15 cellular contexts compared by ENCODE assay signal in the genomic region with DNA sequence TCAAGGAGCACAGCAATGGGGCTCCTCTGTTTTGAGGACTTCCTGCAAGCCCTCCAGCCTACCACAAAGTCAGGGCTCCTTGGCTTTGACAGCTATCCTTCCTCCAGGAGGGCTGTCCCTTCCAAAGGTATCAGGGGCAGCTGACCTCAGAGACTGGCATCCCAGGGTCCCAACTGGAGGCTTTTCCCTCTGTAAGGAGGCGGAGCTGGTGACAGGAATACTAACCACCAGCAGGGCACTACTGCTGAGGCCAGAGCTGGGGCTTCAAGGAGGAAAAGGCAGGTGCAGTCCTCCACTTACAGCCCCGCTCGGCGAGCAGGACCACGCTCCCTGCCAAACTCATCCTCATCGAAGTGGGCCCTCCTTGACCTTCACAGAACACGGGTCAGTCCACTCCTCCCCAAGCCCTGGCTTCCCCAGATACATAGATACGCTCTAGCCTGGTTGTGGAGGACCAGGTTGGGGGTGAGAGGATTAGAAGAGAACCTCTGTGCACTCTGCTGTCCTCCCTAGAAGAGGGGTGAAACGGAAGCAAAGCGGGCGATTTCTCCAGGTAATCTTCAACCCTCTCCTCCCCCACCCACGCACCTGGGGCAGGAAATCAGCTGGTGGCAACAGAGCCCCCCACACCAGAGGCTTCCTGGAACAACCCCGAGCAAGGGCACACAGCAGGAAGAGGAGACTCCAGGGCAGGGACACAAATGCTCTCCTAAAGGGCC. TPM values are rescaled to one million over a fixed set of nuclear protein-coding genes. Genes with fewer than 3 reads are reported as not detected.
DNase-seq lines count a peak whose midpoint lies in the region; ATAC-seq and TF ChIP-seq lines count a peak whose summit lies in the region.
"Had no signal": no experiment of that assay in that cellular context is flagged by ENCODE, and none has a peak within 500 bp of the region (broad histone marks: within the 10 kb centered on the region; RNA-seq: fewer than 3 reads in every experiment).

No MANE protein-coding gene starts in this region.

- intact Hi-C loops in CD4-positive, alpha-beta T cell (cut with DNase I, micrococcal nuclease): no loop called here

- H3F3A ChIP-seq in GM23338 (replicated peaks; ENCODE audit: low read depth): peaks cover 5% of the 10 kb centered on the region; the same call in 1 of the 2 replicates

- CTCF ChIA-PET in CD4-positive, alpha-beta T cell (lab: Charles Lee): no interaction called here

- H3K4me1 Mint-ChIP-seq in CD4-positive, alpha-beta T cell (ENCODE audit: low read depth): peaks cover 63% of the 10 kb centered on the region
- peaks cover 70% of the 10 kb centered on the region for H3K4me1 Mint-ChIP-seq in GM23338

- peak overlapping the region; percentile 71 for H3K27ac Mint-ChIP-seq in CD4-positive, alpha-beta T cell
- H3K27ac Mint-ChIP-seq in GM23338: no peak overlapping the region

- POLR2A ChIA-PET in CD4-positive, alpha-beta T cell (lab: Charles Lee): interaction anchor here (0.9 to 4.5 kb wide), 5 partner anchors 9 to 129 kb away, joined by 3 to 26 read pairs (median 3); a partner anchor contains a TSS

- H2AFZ ChIP-seq in GM23338: no peak overlapping the region

- H3K36me3 ChIP-seq in GM23338 (ENCODE audit: insufficient read depth) (no peaks in the 10 kb centered on the region), mesodermal cell (ENCODE audit: control insufficient read depth, insufficient read depth, low read length) (peaks cover 27% of the 10 kb centered on the region)
- H3K36me3 ChIP-seq: ascending aorta, left lung, prostate gland had no signal

- peak overlapping the region; percentile 43 for H3K4me3 Mint-ChIP-seq in CD4-positive, alpha-beta T cell
- no peak overlapping the region for H3K4me3 Mint-ChIP-seq in GM23338

- H3K4me3 ChIP-seq in GM23338 (no peak overlapping the region), mesodermal cell (ENCODE audit: extremely low read depth, insufficient read depth, low read length, poor library complexity, severe bottlenecking) (no peak overlapping the region)
- H3K4me3 ChIP-seq: ascending aorta, left lung, prostate gland had no signal

- no peaks in the 10 kb centered on the region for H3K27me3 Mint-ChIP-seq in CD4-positive, alpha-beta T cell
- peaks cover 16% of the 10 kb centered on the region for H3K27me3 Mint-ChIP-seq in GM23338 (ENCODE audit: insufficient read depth, low read depth, poor library complexity)

- DNase-seq in CD4-positive, alpha-beta T cell: no peak
- no peak for DNase-seq in GM23338 (ENCODE audit: low spot score)
- DNase-seq in activated CD8-positive, alpha-beta memory T cell treated with anti-CD3 and anti-CD28 coated beads, Interleukin-2, amount 50 U/mL, for 48 hours: peak; percentile 64
- DNase-seq in midbrain (lab: John Stamatoyannopoulos, UW): no peak
- no peak for DNase-seq in GM03348 (ENCODE audit: low spot score)
- DNase-seq in NCI-H748 treated with DMSO at 0.1 percent for 48 hours (lab: John Stamatoyannopoulos, UW): no peak
- DNase-seq: COR-L47, glutamatergic neuron, left lung, NCI-H1105 treated with DMSO at 0.1 percent for 48 hours had no signal

- peaks cover 24% of the 10 kb centered on the region for H4K20me1 ChIP-seq in GM23338 (replicated peaks; ENCODE audit: insufficient read depth)

- 87 to 90% methylated on average over 4 to 8 of the region's 13 CpGs for WGBS in mesodermal cell (ENCODE audit: insufficient coverage in 2 of 2), 2 experiments

- peaks cover 73% of the 10 kb centered on the region for H3K79me2 ChIP-seq in GM23338 (replicated peaks; ENCODE audit: insufficient read depth)

- H3K4me1 ChIP-seq in GM23338 (ENCODE audit: insufficient read depth): peaks cover 40% of the 10 kb centered on the region
- peaks cover 19% of the 10 kb centered on the region for H3K4me1 ChIP-seq in mesodermal cell (ENCODE audit: control insufficient read depth, insufficient read depth, low read length, poor library complexity, severe bottlenecking)
- H3K4me1 ChIP-seq: ascending aorta, prostate gland had no signal

- TF ChIP-seq CTCF in CD4-positive, alpha-beta T cell (IDR thresholded peaks at IDR 0.05): no peak
- no peak for TF ChIP-seq CTCF in GM23338 (conservative IDR thresholded peaks at IDR 0.05; ENCODE audit: low read depth in 2 of 2)

- H3K9me3 ChIP-seq in CD4-positive, alpha-beta T cell (ENCODE audit: control insufficient read depth, low read length): no peaks in the 10 kb centered on the region
- H3K9me3 ChIP-seq in mesodermal cell (ENCODE audit: control insufficient read depth, low read length): no peaks in the 10 kb centered on the region
- H3K9me3 ChIP-seq: ascending aorta, left lung, prostate gland had no signal

- no peaks in the 10 kb centered on the region for H3K27me3 ChIP-seq in CD4-positive, alpha-beta T cell (ENCODE audit: control insufficient read depth, insufficient read depth, low read length)
- no peaks in the 10 kb centered on the region for H3K27me3 ChIP-seq in GM23338 (ENCODE audit: insufficient read depth)
- H3K27me3 ChIP-seq: ascending aorta, left lung had no signal

- no peaks in the 10 kb centered on the region for H3K9me3 Mint-ChIP-seq in CD4-positive, alpha-beta T cell
- no peaks in the 10 kb centered on the region for H3K9me3 Mint-ChIP-seq in GM23338

- peak overlapping the region; percentile 40 for H3K27ac ChIP-seq in CD4-positive, alpha-beta T cell (ENCODE audit: low read depth, low read length)
- no peak overlapping the region for H3K27ac ChIP-seq in GM23338 (ENCODE audit: low read depth)
- peak overlapping the region; percentile 43 for H3K27ac ChIP-seq in mesodermal cell (ENCODE audit: low read depth, low read length, severe bottlenecking)
- H3K27ac ChIP-seq: ascending aorta, prostate gland had no signal

- peak overlapping the region; percentile 65; the same call in 1 of the 2 replicates for H3K4me2 ChIP-seq in GM23338

- no peaks in the 10 kb centered on the region for H3K9me2 ChIP-seq in GM23338 (ENCODE audit: insufficient read depth)

- H3K36me3 Mint-ChIP-seq in CD4-positive, alpha-beta T cell (ENCODE audit: low read depth): peaks cover 17% of the 10 kb centered on the region
- peaks cover 3% of the 10 kb centered on the region; the same call in 1 of the 3 replicates for H3K36me3 Mint-ChIP-seq in GM23338 (ENCODE audit: low read depth)

- ATAC-seq in CD4-positive, alpha-beta T cell (ENCODE audit: poor library complexity): peak; percentile 37
- ATAC-seq in GM23338 (peak; percentile 39), HG03097 (IDR thresholded peaks at IDR 0.05; ENCODE audit: low FRiP score, unreplicated experiment) (no peak)
- ATAC-seq: activated CD4-positive, CD25-positive, alpha-beta regulatory T cell treated with anti-CD3 and anti-CD28 coated beads, Interleukin-2, amount 50 U/mL, for 24 hours; left lung had no signal

TF ChIP-seq in GM23338, 12 proteins besides CTCF, POLR2A, EP300 and RAD21:
- TF ChIP-seq ZNF331 (CRISPR knock-in tag; IDR thresholded peaks at IDR 0.05; ENCODE audit: low read depth) (no peak), ZNF114 (CRISPR knock-in tag; IDR thresholded peaks at IDR 0.05) (no peak), STAT1 (IDR thresholded peaks at IDR 0.05; ENCODE audit: unreplicated experiment) (no peak), CREB1 (CRISPR knock-in tag; IDR thresholded peaks at IDR 0.05; ENCODE audit: low read depth) (no peak)
- TF ChIP-seq, protein P1, sequence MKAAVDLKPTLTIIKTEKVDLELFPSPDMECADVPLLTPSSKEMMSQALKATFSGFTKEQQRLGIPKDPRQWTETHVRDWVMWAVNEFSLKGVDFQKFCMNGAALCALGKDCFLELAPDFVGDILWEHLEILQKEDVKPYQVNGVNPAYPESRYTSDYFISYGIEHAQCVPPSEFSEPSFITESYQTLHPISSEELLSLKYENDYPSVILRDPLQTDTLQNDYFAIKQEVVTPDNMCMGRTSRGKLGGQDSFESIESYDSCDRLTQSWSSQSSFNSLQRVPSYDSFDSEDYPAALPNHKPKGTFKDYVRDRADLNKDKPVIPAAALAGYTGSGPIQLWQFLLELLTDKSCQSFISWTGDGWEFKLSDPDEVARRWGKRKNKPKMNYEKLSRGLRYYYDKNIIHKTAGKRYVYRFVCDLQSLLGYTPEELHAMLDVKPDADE (IDR thresholded peaks at IDR 0.05): no peak
- TF ChIP-seq, protein P2, sequence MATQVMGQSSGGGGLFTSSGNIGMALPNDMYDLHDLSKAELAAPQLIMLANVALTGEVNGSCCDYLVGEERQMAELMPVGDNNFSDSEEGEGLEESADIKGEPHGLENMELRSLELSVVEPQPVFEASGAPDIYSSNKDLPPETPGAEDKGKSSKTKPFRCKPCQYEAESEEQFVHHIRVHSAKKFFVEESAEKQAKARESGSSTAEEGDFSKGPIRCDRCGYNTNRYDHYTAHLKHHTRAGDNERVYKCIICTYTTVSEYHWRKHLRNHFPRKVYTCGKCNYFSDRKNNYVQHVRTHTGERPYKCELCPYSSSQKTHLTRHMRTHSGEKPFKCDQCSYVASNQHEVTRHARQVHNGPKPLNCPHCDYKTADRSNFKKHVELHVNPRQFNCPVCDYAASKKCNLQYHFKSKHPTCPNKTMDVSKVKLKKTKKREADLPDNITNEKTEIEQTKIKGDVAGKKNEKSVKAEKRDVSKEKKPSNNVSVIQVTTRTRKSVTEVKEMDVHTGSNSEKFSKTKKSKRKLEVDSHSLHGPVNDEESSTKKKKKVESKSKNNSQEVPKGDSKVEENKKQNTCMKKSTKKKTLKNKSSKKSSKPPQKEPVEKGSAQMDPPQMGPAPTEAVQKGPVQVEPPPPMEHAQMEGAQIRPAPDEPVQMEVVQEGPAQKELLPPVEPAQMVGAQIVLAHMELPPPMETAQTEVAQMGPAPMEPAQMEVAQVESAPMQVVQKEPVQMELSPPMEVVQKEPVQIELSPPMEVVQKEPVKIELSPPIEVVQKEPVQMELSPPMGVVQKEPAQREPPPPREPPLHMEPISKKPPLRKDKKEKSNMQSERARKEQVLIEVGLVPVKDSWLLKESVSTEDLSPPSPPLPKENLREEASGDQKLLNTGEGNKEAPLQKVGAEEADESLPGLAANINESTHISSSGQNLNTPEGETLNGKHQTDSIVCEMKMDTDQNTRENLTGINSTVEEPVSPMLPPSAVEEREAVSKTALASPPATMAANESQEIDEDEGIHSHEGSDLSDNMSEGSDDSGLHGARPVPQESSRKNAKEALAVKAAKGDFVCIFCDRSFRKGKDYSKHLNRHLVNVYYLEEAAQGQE (IDR thresholded peaks at IDR 0.05; ENCODE audit: unreplicated experiment): no peak

RNA-seq across cellular contexts. Expression of a gene that starts 20.5 kb away (rescaled TPM):
- 10 to 100 TPM in 1 of 2 experiments, 1 to 10 TPM in 1; 9.8 to 11.1 TPM for total RNA-seq in CD4-positive, alpha-beta T cell
- total RNA-seq in GM23338 (2014; rRNA removed; shearing (Covaris generic)): 36.8 and 39.8 TPM in 2 replicates
- polyA plus RNA-seq in GM23338 (2016; fragmentation: Nextera tagmentation; extraction: Ambion mirVana): 12.1 and 12.3 TPM in 2 replicates
- 35.8 TPM for polyA plus RNA-seq in mesodermal cell (2013, experiment 1 of 2)
- 28.8 TPM for polyA plus RNA-seq in mesodermal cell (2013, experiment 2 of 2)

RNA-seq across cellular contexts. Expression of a gene that starts 36.0 kb away (rescaled TPM):
- 10 to 100 TPM; 21.8 to 25.4 TPM for total RNA-seq in CD4-positive, alpha-beta T cell
- 4.0 and 8.0 TPM in 2 replicates for total RNA-seq in GM23338 (2014; rRNA removed; shearing (Covaris generic))
- polyA plus RNA-seq in GM23338 (2016; fragmentation: Nextera tagmentation; extraction: Ambion mirVana): 1.5 and 2.3 TPM in 2 replicates
- 6.2 TPM for polyA plus RNA-seq in mesodermal cell (2013, experiment 1 of 2)
- 4.8 TPM for polyA plus RNA-seq in mesodermal cell (2013, experiment 2 of 2)
